In the genomic region with DNA sequence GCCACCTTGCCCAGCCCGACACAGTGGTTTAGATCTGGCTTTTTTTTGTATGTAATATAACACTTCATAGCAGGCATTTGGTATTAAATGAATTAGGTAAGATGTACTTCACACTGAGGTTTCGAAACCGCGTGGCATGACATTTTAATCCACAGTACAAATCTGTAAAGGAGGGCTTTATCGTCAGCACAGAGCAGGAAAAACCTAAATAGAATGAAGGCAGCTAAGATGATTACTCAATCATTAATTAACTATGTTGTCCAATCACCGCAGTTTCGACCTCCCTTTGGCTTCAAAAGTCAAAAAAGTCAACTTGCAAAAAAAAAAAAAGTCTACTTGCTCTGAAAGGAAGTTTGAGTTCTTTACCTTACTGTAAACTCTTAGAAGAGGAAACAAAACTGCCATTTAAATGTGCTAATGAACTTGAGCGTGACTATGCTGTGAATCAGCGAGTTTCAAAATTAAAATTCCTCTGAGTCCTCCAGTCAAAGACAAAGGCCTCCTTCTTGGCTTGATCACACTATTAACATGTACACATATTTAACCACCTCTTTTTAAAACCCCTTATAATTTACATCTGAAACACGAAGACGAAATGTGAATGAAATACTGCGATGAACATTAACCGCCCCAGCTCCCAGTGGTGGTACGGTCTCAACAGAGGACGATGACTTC, we compare ENCODE assay signal across 8 cellular contexts. TPM values are rescaled to one million over a fixed set of nuclear protein-coding genes. Genes with fewer than 3 reads are reported as not detected.
DNase-seq lines count a peak whose midpoint lies in the region; ATAC-seq and TF ChIP-seq lines count a peak whose summit lies in the region.

No MANE protein-coding gene starts in this region.

- no peaks in the 10 kb centered on the region for H3K27me3 ChIP-seq in GM06990 (replicated peaks; ENCODE audit: control insufficient read depth, insufficient read depth, low read length)

- no peaks in the 10 kb centered on the region for H3K36me3 ChIP-seq in GM06990 (ENCODE audit: control insufficient read depth, insufficient read depth, low read length)

- peak overlapping the region; percentile 100 for H3K4me3 ChIP-seq in GM06990 (replicated peaks; ENCODE audit: low read depth, low read length)
- H3K4me3 ChIP-seq in Jurkat, Clone E6-1 (ENCODE audit: low read length): peak overlapping the region; percentile 97

- peaks cover 4% of the 10 kb centered on the region for H3K36me3 Mint-ChIP-seq in nephron progenitor cell (ENCODE audit: low read depth)

- no peaks in the 10 kb centered on the region for H3K9me3 Mint-ChIP-seq in nephron progenitor cell

- peak overlapping the region; percentile 90 for H3K4me3 Mint-ChIP-seq in nephron progenitor cell

- no peaks in the 10 kb centered on the region for H3K27me3 Mint-ChIP-seq in nephron progenitor cell (ENCODE audit: low read depth, poor library complexity)

- DNase-seq in GM06990 (ENCODE audit: extremely low read depth, insufficient read length) (no peak), fibroblast of gingiva (ENCODE audit: low read depth) (peak; percentile 92), nephron progenitor cell (no peak), NCI-H510A treated with DMSO at 0.1 percent for 48 hours (lab: John Stamatoyannopoulos, UW) (no peak), HuH-7 (ENCODE audit: low spot score) (no peak)
- DNase-seq in Jurkat, Clone E6-1 (ENCODE audit: low read depth, low spot score): no peak
- DNase-seq in activated CD4-positive, alpha-beta T cell treated with anti-CD3 and anti-CD28 coated beads, Interleukin-2, amount 50 U/mL, for 48 hours: peak; percentile 34 to 40

- H3K4me1 Mint-ChIP-seq in nephron progenitor cell: peaks cover 27% of the 10 kb centered on the region

- peak; percentile 30 for ATAC-seq in GM21529 (IDR thresholded peaks at IDR 0.05; ENCODE audit: unreplicated experiment)

- TF ChIP-seq CTCF in GM06990 (IDR thresholded peaks at IDR 0.05; ENCODE audit: insufficient read depth, low read length, poor library complexity, severe bottlenecking): no peak
- TF ChIP-seq CTCF in nephron progenitor cell (IDR thresholded peaks at IDR 0.05): no peak

- peak overlapping the region; percentile 98 for H3K27ac Mint-ChIP-seq in nephron progenitor cell

RNA-seq across cellular contexts. Expression of gene SEC24A, which starts 0.7 kb away (rescaled TPM):
- polyA plus RNA-seq in Jurkat, Clone E6-1 (2012; ENCODE audit: insufficient read depth, insufficient read length): 8.8 TPM

RNA-seq across cellular contexts. Expression of gene SAR1B, which starts 15.3 kb away (rescaled TPM):
- 63.6 TPM for polyA plus RNA-seq in Jurkat, Clone E6-1 (2012; ENCODE audit: insufficient read depth, insufficient read length)

Comparison
In these comparisons a context has a peak if more than half of its experiments do, and no peak if none do; other contexts are left out.
1. DNase-seq: peak in activated CD4-positive, alpha-beta T cell treated with anti-CD3 and anti-CD28 coated beads, Interleukin-2, amount 50 U/mL, for 48 hours (2 of 2) and fibroblast of gingiva (single experiment); none in GM06990 (single experiment), Jurkat, Clone E6-1 (single experiment), nephron progenitor cell (single experiment), NCI-H510A treated with DMSO at 0.1 percent for 48 hours (single experiment) and HuH-7 (single experiment).